Comparison of ENCODE assay signal across 8 cellular contexts in the genomic region with DNA sequence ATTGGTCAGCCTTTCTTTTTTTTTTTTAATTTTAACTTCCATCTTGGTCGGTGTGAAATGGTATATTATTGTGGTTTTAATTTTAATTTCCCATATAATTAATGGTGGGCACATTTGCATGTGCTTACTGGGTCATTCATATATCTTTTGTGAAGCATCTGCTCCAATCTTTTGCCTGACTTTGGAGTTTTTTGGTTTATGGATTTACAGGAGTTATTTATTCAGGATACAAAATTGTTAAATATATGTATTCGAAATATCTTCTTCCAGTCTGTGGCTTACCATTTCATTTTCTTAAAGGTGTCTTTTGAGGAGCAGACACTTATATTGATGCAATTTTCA. TPM values are rescaled to one million over a fixed set of nuclear protein-coding genes. Genes with fewer than 3 reads are reported as not detected.
DNase-seq lines count a peak whose midpoint lies in the region; ATAC-seq and TF ChIP-seq lines count a peak whose summit lies in the region.

No MANE protein-coding gene starts in this region.

- CTCF ChIA-PET in MCF 10A (lab: Yijun Ruan, JAX) = interaction anchor here (0.6 to 4.1 kb wide), 24 partner anchors 12 to 647 kb away, joined by 3 to 84 read pairs (median 4); partner anchors contain the start of genes ACO1 and SMIM27

- BruUV-seq in MCF 10A (replicated peaks; lab: Mats Ljungman, UMichigan) = no TSS peak

- H3K27ac ChIP-seq in left ventricle myocardium inferior (replicated peaks) = peak overlapping the region; percentile 88
- peak overlapping the region; percentile 91 for H3K27ac ChIP-seq in vagina

- peak overlapping the region; percentile 82 for H3K4me3 Mint-ChIP-seq in MCF 10A (ENCODE audit: unreplicated experiment)
- peak overlapping the region; percentile 82 for H3K4me3 Mint-ChIP-seq in mesothelial cell of epicardium

- H3K27ac Mint-ChIP-seq in MCF 10A (ENCODE audit: low read depth, unreplicated experiment) (peak overlapping the region; percentile 62), mesothelial cell of epicardium (peak overlapping the region; percentile 95)

- no peaks in the 10 kb centered on the region for H3K27me3 Mint-ChIP-seq in MCF 10A (ENCODE audit: insufficient read depth, unreplicated experiment)
- H3K27me3 Mint-ChIP-seq in mesothelial cell of epicardium (ENCODE audit: low read depth) = no peaks in the 10 kb centered on the region

- TF ChIP-seq CTCF in left ventricle myocardium inferior (IDR thresholded peaks at IDR 0.05; ENCODE audit: borderline replicate concordance) (no peak), MCF 10A (IDR thresholded peaks at IDR 0.05; ENCODE audit: unreplicated experiment) (no peak), mesothelial cell of epicardium (IDR thresholded peaks at IDR 0.05; ENCODE audit: unreplicated experiment) (no peak), vagina (IDR thresholded peaks at IDR 0.05) (no peak), GM20000 (IDR thresholded peaks at IDR 0.05; ENCODE audit: extremely low read depth, missing control alignments) (no peak)

- ATAC-seq in left ventricle myocardium superior (no peak), HG02798 (IDR thresholded peaks at IDR 0.05; ENCODE audit: poor library complexity, unreplicated experiment) (no peak)

- H3K36me3 ChIP-seq in left ventricle myocardium inferior (no peaks in the 10 kb centered on the region), vagina (peaks cover 0 to 3% of the 10 kb centered on the region in 2 donors)

- POLR2A ChIA-PET in MCF 10A (lab: Yijun Ruan, JAX) = interaction anchor here (0.6 to 4.5 kb wide), 16 partner anchors 9 to 442 kb away, joined by 3 to 74 read pairs (median 4); partner anchors contain the start of genes ACO1, NDUFB6, SMIM27 and TOPORS

- H3K4me3 ChIP-seq in left ventricle myocardium inferior (peak overlapping the region; percentile 76), vagina (peak overlapping the region; percentile 63 to 65)

- H3K36me3 Mint-ChIP-seq in MCF 10A (ENCODE audit: insufficient read depth, unreplicated experiment) = no peaks in the 10 kb centered on the region
- peaks cover 38% of the 10 kb centered on the region for H3K36me3 Mint-ChIP-seq in mesothelial cell of epicardium

- TF ChIP-seq POLR2A in vagina (IDR thresholded peaks at IDR 0.05) = no peak

- H3K4me1 Mint-ChIP-seq in MCF 10A (ENCODE audit: insufficient read depth, unreplicated experiment) = peaks cover 30% of the 10 kb centered on the region
- H3K4me1 Mint-ChIP-seq in mesothelial cell of epicardium = peaks cover 32% of the 10 kb centered on the region

- H3K4me1 ChIP-seq in left ventricle myocardium inferior (peaks cover 43% of the 10 kb centered on the region), vagina (peaks cover 37% of the 10 kb centered on the region)

- H3K9me3 ChIP-seq in left ventricle myocardium inferior (replicated peaks) (peaks cover 7% of the 10 kb centered on the region), vagina (no peaks in the 10 kb centered on the region)

- DNase-seq in left ventricle myocardium inferior (no peak), left ventricle myocardium superior (no peak), MCF 10A (ENCODE audit: unreplicated experiment) (no peak), mesothelial cell of epicardium (ENCODE audit: low spot score in 2 of 2, unreplicated experiment in 2 of 2) (no peak), vagina (ENCODE audit: extremely low spot score in 2 of 2) (no peak), OCI-M1 (lab: John Stamatoyannopoulos, UW) (no peak), GM20000 (ENCODE audit: low spot score) (no peak)

- intact Hi-C loops in left ventricle myocardium inferior (cut with micrococcal nuclease) (no loop called here), left ventricle myocardium superior (cut with micrococcal nuclease) (no loop called here), MCF 10A (cut with micrococcal nuclease) (loop anchor here (1.0 kb wide), 4 partner anchors 24 to 147 kb away; no protein-coding TSS in a partner anchor), vagina (cut with DNase I) (no loop called here)

- no peaks in the 10 kb centered on the region for H3K9me3 Mint-ChIP-seq in MCF 10A (ENCODE audit: unreplicated experiment)
- peaks cover 33% of the 10 kb centered on the region for H3K9me3 Mint-ChIP-seq in mesothelial cell of epicardium

- H3K27me3 ChIP-seq in left ventricle myocardium inferior (ENCODE audit: low read depth) (no peaks in the 10 kb centered on the region), vagina (no peaks in the 10 kb centered on the region)

RNA-seq across cellular contexts. Expression of gene RIGI, which starts 0.7 kb away (rescaled TPM):
- total RNA-seq in left ventricle myocardium inferior (3.8 TPM), left ventricle myocardium superior (4.5 TPM), MCF 10A (2022) (3.0 and 3.2 TPM in 2 replicates), mesothelial cell of epicardium (16.4 to 19.1 TPM (median 16.6 TPM) in 3 replicates), vagina (11.3 TPM)

RNA-seq across cellular contexts. Expression of gene SMIM27, which starts 25.4 kb away (rescaled TPM):
- total RNA-seq in left ventricle myocardium inferior (17.3 TPM), left ventricle myocardium superior (19.1 TPM), MCF 10A (2022) (7.4 and 7.8 TPM in 2 replicates), mesothelial cell of epicardium (8.3 to 11.1 TPM (median 9.5 TPM) in 3 replicates), vagina (not detected)

RNA-seq across cellular contexts. Expression of gene TOPORS, which starts 25.7 kb away (rescaled TPM):
- total RNA-seq in left ventricle myocardium inferior = 8.4 TPM
- 9.4 TPM for total RNA-seq in left ventricle myocardium superior
- total RNA-seq in MCF 10A (2022) = 16.7 and 18.4 TPM in 2 replicates
- total RNA-seq in mesothelial cell of epicardium = 21.9 to 23.3 TPM (median 22.8 TPM) in 3 replicates
- 18.4 TPM for total RNA-seq in vagina

RNA-seq across cellular contexts. Expression of gene NDUFB6, which starts 46.3 kb away (rescaled TPM):
- total RNA-seq in left ventricle myocardium inferior (174 TPM), left ventricle myocardium superior (180 TPM), MCF 10A (2022) (56.1 and 59.6 TPM in 2 replicates), mesothelial cell of epicardium (36.7 to 38.4 TPM (median 36.9 TPM) in 3 replicates), vagina (28.0 TPM)
